37 cellular contexts compared by ENCODE assay signal in the genomic region with DNA sequence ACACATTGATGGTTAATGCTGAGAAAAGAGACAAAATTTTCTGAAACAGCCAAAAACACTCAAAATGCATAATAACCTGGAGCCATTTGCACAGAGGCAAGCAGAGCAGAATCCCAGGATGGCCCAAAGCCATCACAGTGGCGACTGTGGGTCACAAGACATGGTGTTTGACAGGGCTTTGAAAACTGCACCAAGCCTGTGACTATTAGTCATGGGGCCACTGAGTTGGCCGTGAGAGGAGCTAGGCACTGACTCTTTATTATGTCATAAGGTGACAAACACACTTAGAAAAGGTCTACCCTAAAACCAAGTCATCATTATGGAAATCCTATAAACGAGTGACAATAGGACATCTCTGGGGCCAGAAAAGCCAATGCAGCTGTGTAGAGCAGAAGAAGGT. TPM values are rescaled to one million over a fixed set of nuclear protein-coding genes. Genes with fewer than 3 reads are reported as not detected.
"Had no signal": no experiment of that assay in that cellular context is flagged by ENCODE, and none has a peak within 500 bp of the region (broad histone marks: within the 10 kb centered on the region; RNA-seq: fewer than 3 reads in every experiment).

No MANE protein-coding gene starts in this region.

- ATAC-seq: activated CD4-positive, CD25-positive, alpha-beta regulatory T cell treated with anti-CD3 and anti-CD28 coated beads, Interleukin-2, amount 50 U/mL, for 24 hours; esophagus mucosa; foreskin keratinocyte; heart left ventricle; mucosa of descending colon; natural killer cell treated with Interleukin-12 subunit alpha and Interleukin-12 subunit beta and Interleukin-15 and Interleukin-18, amount 100 ng/mL, for 72 hours; sciatic nerve; T-cell had no signal

- H3K9me3 ChIP-seq: heart left ventricle, left ventricle myocardium inferior, mucosa of descending colon, upper lobe of left lung had no signal

- H3K27me3 ChIP-seq: brain microvascular endothelial cell, upper lobe of left lung had no signal

- H3K4me3 ChIP-seq: heart left ventricle, left ventricle myocardium inferior, lung, mucosa of descending colon, skin epidermis, upper lobe of left lung had no signal

- H3K36me3 ChIP-seq: brain microvascular endothelial cell, heart left ventricle, left ventricle myocardium inferior, upper lobe of left lung had no signal

- DNase-seq: activated CD4-positive, alpha-beta T cell treated with anti-CD3 and anti-CD28 coated beads for 48 hours; activated CD4-positive, alpha-beta T cell treated with anti-CD3 and anti-CD28 coated beads, Interleukin-2, amount 50 U/mL, for 48 hours; activated CD8-positive, alpha-beta memory T cell treated with anti-CD3 and anti-CD28 coated beads for 24 hours; activated gamma-delta T cell treated with Interleukin-2 at 50 U/mL for 16 hours; activated naive CD4-positive, alpha-beta T cell treated with anti-CD3 and anti-CD28 coated beads, Interleukin-2, amount 50 U/mL, for 16 hours; activated T-cell treated with anti-CD3 and anti-CD28 coated beads, Interleukin-2, amount 50 U/mL, for 1 hour; amniotic stem cell; brain microvascular endothelial cell; cortex of kidney; endodermal cell; foreskin keratinocyte; heart left ventricle; hypothalamus; immature natural killer cell; kidney glomerular epithelial cell; left ventricle myocardium inferior; mesendoderm; mucosa of descending colon; stimulated activated CD4-positive, alpha-beta T cell treated with anti-CD3 and anti-CD28 coated beads, Interleukin-12 subunit alpha, Interleukin-12 subunit beta, amount 100 ng/mL, for 4 hours; stimulated activated CD4-positive, alpha-beta T cell treated with anti-CD3 and anti-CD28 coated beads, Interleukin-4, amount 100 ng/mL, for 1 hour; substantia nigra; T-cell had no signal

- H3K27ac ChIP-seq: brain microvascular endothelial cell, foreskin keratinocyte, heart left ventricle, left ventricle myocardium inferior, skin epidermis, upper lobe of left lung, VCaP had no signal

- H3K4me1 ChIP-seq: foreskin keratinocyte had no signal

RNA-seq across cellular contexts. Expression of a gene that starts 23.9 kb away (rescaled TPM):
- total RNA-seq: activated T-helper 1 cell treated with anti-CD3 and anti-CD28 coated beads, Interleukin-12 subunit alpha, Interleukin-12 subunit beta, Interleukin-2, Interleukin-4 antibody, amounts not matched to agents 30 ng/mL and 10 ng/mL and 1 ng/mL, durations not matched to agents 14 hours and 24 hours and 36 hours; astrocyte; cardiac septum; cerebellum; endodermal cell; esophagus mucosa; foreskin keratinocyte; heart left ventricle; left ventricle myocardium inferior; lung; myocyte; natural killer cell treated with Interleukin-12 subunit alpha and Interleukin-12 subunit beta and Interleukin-15 and Interleukin-18, amount 100 ng/mL, for 72 hours; omental fat pad; renal cortical epithelial cell; sciatic nerve; T-cell had no signal
- polyA plus RNA-seq: foreskin keratinocyte, heart left ventricle, immature natural killer cell had no signal
